ENCODE assay signal across 1 cellular context in genomic region chr9:120377268-120378150, GRCh38.
A peak's percentile ranks its signal among the peaks of the same experiment; 100 is the strongest.
TF ChIP-seq lines count a peak whose summit lies in the region.

No MANE protein-coding gene starts in this region.

TF ChIP-seq in K562, 482 proteins besides CTCF, POLR2A, EP300 and RAD21 (continued from another document and continues in another):
- TF ChIP-seq MITF (IDR thresholded peaks at IDR 0.05): no peak
- no peak for TF ChIP-seq FIP1L1 (IDR thresholded peaks at IDR 0.05; ENCODE audit: low read depth, low read length, poor library complexity, severe bottlenecking)
- TF ChIP-seq ZNF121 (CRISPR knock-in tag; conservative IDR thresholded peaks at IDR 0.05): no peak
- no peak for TF ChIP-seq KLF16 (IDR thresholded peaks at IDR 0.05)
- no peak for TF ChIP-seq ZNF76 (CRISPR knock-in tag; IDR thresholded peaks at IDR 0.05; ENCODE audit: borderline replicate concordance)
- TF ChIP-seq MEF2A (IDR thresholded peaks at IDR 0.05; ENCODE audit: control insufficient read depth, low read depth, low read length): no peak
- TF ChIP-seq ZNF589 (CRISPR knock-in tag; IDR thresholded peaks at IDR 0.05; ENCODE audit: low read depth): no peak
- TF ChIP-seq RERE (CRISPR knock-in tag; IDR thresholded peaks at IDR 0.05; ENCODE audit: borderline replicate concordance): no peak
- TF ChIP-seq ARID2 (IDR thresholded peaks at IDR 0.05): no peak
- peak; percentile 57; the same call in 1 of the 2 replicates for TF ChIP-seq USF2 (CRISPR knock-in tag; IDR thresholded peaks at IDR 0.05)
- no peak for TF ChIP-seq HMG20B (CRISPR knock-in tag; IDR thresholded peaks at IDR 0.05)
- no peak for TF ChIP-seq ZBTB2 (IDR thresholded peaks at IDR 0.05)
- no peak for TF ChIP-seq MAFG (tag; conservative IDR thresholded peaks at IDR 0.05)
- TF ChIP-seq ATF3 (IDR thresholded peaks at IDR 0.05): peak; percentile 52; the same call in 1 of the 2 replicates
- no peak for TF ChIP-seq ATF3 (CRISPR knock-in tag; conservative IDR thresholded peaks at IDR 0.05)
- no peak for TF ChIP-seq SPI1 (IDR thresholded peaks at IDR 0.05; ENCODE audit: borderline replicate concordance, low read depth, low read length)
- no peak for TF ChIP-seq NFRKB (IDR thresholded peaks at IDR 0.05; ENCODE audit: low read depth)
- TF ChIP-seq ZZZ3 (IDR thresholded peaks at IDR 0.05): no peak
- TF ChIP-seq ZNF212 (CRISPR knock-in tag; IDR thresholded peaks at IDR 0.05): no peak
- no peak for TF ChIP-seq PHB (CRISPR knock-in tag; IDR thresholded peaks at IDR 0.05)
- no peak for TF ChIP-seq DACH1 (IDR thresholded peaks at IDR 0.05; ENCODE audit: partially characterized antibody)
- no peak for TF ChIP-seq DPF2 (IDR thresholded peaks at IDR 0.05)
- TF ChIP-seq ZNF584 (CRISPR knock-in tag; IDR thresholded peaks at IDR 0.05; ENCODE audit: low read depth): no peak
- no peak for TF ChIP-seq TAL1 (IDR thresholded peaks at IDR 0.05)
- TF ChIP-seq ELF1 (tag; IDR thresholded peaks at IDR 0.05): no peak
- TF ChIP-seq CHD1 (IDR thresholded peaks at IDR 0.05; ENCODE audit: low read length): no peak
- no peak for TF ChIP-seq SNAPC5 (CRISPR knock-in tag; IDR thresholded peaks at IDR 0.05)
- TF ChIP-seq ZNF197 (CRISPR knock-in tag; IDR thresholded peaks at IDR 0.05; ENCODE audit: low read depth): no peak
- TF ChIP-seq HMG20A (CRISPR knock-in tag; conservative IDR thresholded peaks at IDR 0.05): no peak
- TF ChIP-seq SRSF7 (optimal IDR thresholded peaks at IDR 0.05; ENCODE audit: low read depth, low read length): no peak
- no peak for TF ChIP-seq TFAM (CRISPR knock-in tag; conservative IDR thresholded peaks at IDR 0.05)
- TF ChIP-seq NCOA1 (IDR thresholded peaks at IDR 0.05; ENCODE audit: low read depth): no peak
- TF ChIP-seq ZNF277 (CRISPR knock-in tag; IDR thresholded peaks at IDR 0.05; ENCODE audit: borderline replicate concordance): no peak
- no peak for TF ChIP-seq LARP7 (IDR thresholded peaks at IDR 0.05)
- no peak for TF ChIP-seq ZNF699 (CRISPR knock-in tag; IDR thresholded peaks at IDR 0.05; ENCODE audit: insufficient replicate concordance)
- TF ChIP-seq SMAD4 (CRISPR knock-in tag; conservative IDR thresholded peaks at IDR 0.05): no peak
- no peak for TF ChIP-seq SFPQ (IDR thresholded peaks at IDR 0.05; ENCODE audit: low read depth, low read length)
- no peak for TF ChIP-seq ESRRA (IDR thresholded peaks at IDR 0.05; ENCODE audit: borderline replicate concordance, low read depth)
- TF ChIP-seq ZNF12 (CRISPR knock-in tag; IDR thresholded peaks at IDR 0.05): no peak
- no peak for TF ChIP-seq ATF4 (CRISPR knock-in tag; IDR thresholded peaks at IDR 0.05)
- no peak for TF ChIP-seq TAF15 (IDR thresholded peaks at IDR 0.05; ENCODE audit: low read depth, low read length)
- TF ChIP-seq RREB1 (CRISPR knock-in tag; IDR thresholded peaks at IDR 0.05): no peak
- TF ChIP-seq USF1 (CRISPR knock-in tag; IDR thresholded peaks at IDR 0.05): peak; percentile 75
